ENCODE assay signal across 29 cellular contexts in the genomic region with DNA sequence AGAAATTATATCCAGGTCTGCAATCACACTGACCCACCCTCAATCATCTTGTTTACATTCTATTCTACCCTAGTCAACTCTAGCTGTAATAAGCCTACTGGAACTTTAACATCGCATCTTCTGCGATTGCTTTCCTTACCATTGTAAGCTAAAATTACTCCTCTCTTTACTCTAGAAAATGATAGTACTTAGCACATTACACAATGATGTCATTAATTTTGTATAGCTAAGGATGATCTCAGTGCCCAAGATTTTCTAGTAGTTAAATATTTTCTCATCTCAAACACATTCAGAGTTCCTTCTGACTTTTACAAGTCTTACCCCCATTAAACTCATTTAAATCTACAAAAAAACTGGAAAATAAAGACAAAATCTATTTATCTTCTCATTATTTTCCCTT. TPM values are rescaled to one million over a fixed set of nuclear protein-coding genes. Genes with fewer than 3 reads are reported as not detected.
DNase-seq lines count a peak whose midpoint lies in the region; ATAC-seq and TF ChIP-seq lines count a peak whose summit lies in the region.
"Had no signal": no experiment of that assay in that cellular context is flagged by ENCODE, and none has a peak within 500 bp of the region (broad histone marks: within the 10 kb centered on the region; RNA-seq: fewer than 3 reads in every experiment).

No MANE protein-coding gene starts in this region.

- ATAC-seq in IMR-90 (ENCODE audit: low read depth) (peak; percentile 89), T-cell (replicated peaks in 1 of 4) (no peak)
- ATAC-seq: activated CD4-positive, CD25-positive, alpha-beta regulatory T cell treated with anti-CD3 and anti-CD28 coated beads, Interleukin-2, amount 50 U/mL, for 24 hours; esophagus mucosa; gastrocnemius medialis; natural killer cell treated with Interleukin-12 subunit alpha and Interleukin-12 subunit beta and Interleukin-15 and Interleukin-18, amount 100 ng/mL, for 72 hours; psoas muscle; stimulated activated effector memory CD8-positive, alpha-beta T cell treated with anti-CD3 and anti-CD28 coated beads, Interleukin-12 subunit alpha, Interleukin-12 subunit beta, amount 100 ng/mL, for 72 hours had no signal

- H3K4me1 Mint-ChIP-seq in T-cell: peaks cover 0 to 4% (median 0%) of the 10 kb centered on the region in 3 donors
- H3K4me1 Mint-ChIP-seq: stimulated activated effector memory CD8-positive, alpha-beta T cell treated with anti-CD3 and anti-CD28 coated beads, Interleukin-12 subunit alpha, Interleukin-12 subunit beta, amount 100 ng/mL, for 72 hours had no signal

- H3K27me3 ChIP-seq in IMR-90 (ENCODE audit: control insufficient read depth, insufficient read depth, low read length) (no peaks in the 10 kb centered on the region), fibroblast of lung (ENCODE audit: control insufficient read depth, insufficient read depth, low read length) (no peaks in the 10 kb centered on the region)
- H3K27me3 ChIP-seq: gastrocnemius medialis, tibial nerve had no signal

- TF ChIP-seq CTCF in IMR-90 (conservative IDR thresholded peaks at IDR 0.05; ENCODE audit: low read depth, low read length) (no peak), fibroblast of lung (conservative IDR thresholded peaks at IDR 0.05 in 1 of 2, IDR thresholded peaks at IDR 0.05 in 1 of 2; ENCODE audit: low read depth in 1 of 2, low read length in 2 of 2) (no peak)

- peak overlapping the region; percentile 63 for H2BK5ac ChIP-seq in IMR-90 (ENCODE audit: low read depth, low read length, poor library complexity, severe bottlenecking)

- no peak overlapping the region for H3K9ac ChIP-seq in IMR-90 (ENCODE audit: low read depth, low read length)
- H3K9ac ChIP-seq in fibroblast of lung (ENCODE audit: insufficient read depth, low read length): no peak overlapping the region

- no peak overlapping the region for H4K91ac ChIP-seq in IMR-90 (ENCODE audit: insufficient read depth, low read depth, low read length)

- H2AFZ ChIP-seq in IMR-90 (replicated peaks; ENCODE audit: low read length, poor library complexity) (no peak overlapping the region), fibroblast of lung (ENCODE audit: low read length) (no peak overlapping the region)

- H3K18ac ChIP-seq in IMR-90 (ENCODE audit: low read depth, low read length): no peak overlapping the region

- H3K4me3 Mint-ChIP-seq in T-cell: no peak overlapping the region
- H3K4me3 Mint-ChIP-seq: H9; natural killer cell treated with Interleukin-12 subunit alpha and Interleukin-12 subunit beta and Interleukin-15 and Interleukin-18, amount 100 ng/mL, for 72 hours; stimulated activated effector memory CD8-positive, alpha-beta T cell treated with anti-CD3 and anti-CD28 coated beads, Interleukin-12 subunit alpha, Interleukin-12 subunit beta, amount 100 ng/mL, for 72 hours; T-helper 1 cell treated with Interleukin-12 subunit alpha and Interleukin-12 subunit beta and Interleukin-4 antibody, amounts not matched to agents 30 μg/mL and 1 μg/mL, for 36 hours had no signal

- TF ChIP-seq POLR2A in IMR-90 (IDR thresholded peaks at IDR 0.05; ENCODE audit: low read depth, low read length): no peak

- POLR2A ChIA-PET in IMR-90 (lab: Charles Lee; ENCODE audit: unreplicated experiment) (no interaction called here), T-cell (lab: Charles Lee) (no interaction called here)

- H2BK20ac ChIP-seq in IMR-90 (ENCODE audit: low read depth, low read length): no peak overlapping the region

- peak; percentile 22 for DNase-seq in EL
- DNase-seq in IMR-90: peak; percentile 67
- DNase-seq in fibroblast of lung (ENCODE audit: low read depth in 2 of 2): peak; percentile 12 to 41
- DNase-seq in renal cortical epithelial cell (ENCODE audit: low read depth): peak; percentile 73
- DNase-seq in SW480 (ENCODE audit: low spot score): no peak
- DNase-seq in NCI-H1436 (lab: John Stamatoyannopoulos, UW): no peak
- DNase-seq in T-cell: no peak
- DNase-seq: activated CD4-positive, alpha-beta T cell treated with anti-CD3 and anti-CD28 coated beads, Interleukin-2, amount 50 U/mL, for 48 hours; activated gamma-delta T cell treated with Interleukin-2 at 50 U/mL for 16 hours; activated T-cell treated with anti-CD3 and anti-CD28 coated beads, Interleukin-2, amount 50 U/mL, for 48 hours; Calu3; caudate nucleus; gastrocnemius medialis; H9; Karpas-422; mammary epithelial cell; NCI-H1436 treated with DMSO at 0.1 percent for 48 hours; NCI-H2171 treated with DMSO at 0.1 percent for 48 hours; NCI-H510A; NK-92 treated with Interleukin-12 subunit alpha and Interleukin-12 subunit beta, amount 100 ng/mL, for 24 hours; psoas muscle had no signal

- H3K23ac ChIP-seq in IMR-90 (ENCODE audit: low read depth, low read length): no peak overlapping the region

- H3K36me3 ChIP-seq in IMR-90 (ENCODE audit: control insufficient read depth, insufficient read depth, low read length) (no peaks in the 10 kb centered on the region), fibroblast of lung (ENCODE audit: control insufficient read depth, insufficient read depth, low read length) (no peaks in the 10 kb centered on the region)
- H3K36me3 ChIP-seq: gastrocnemius medialis had no signal

- no CpG with 5 or more reads among the region's 2 CpGs for WGBS in IMR-90 (ENCODE audit: extremely low coverage in 2 of 2, insufficient read length in 1 of 2), 2 experiments

- no peaks in the 10 kb centered on the region for H3K9me3 ChIP-seq in IMR-90 (ENCODE audit: control insufficient read depth, insufficient read depth, low read length)
- H3K9me3 ChIP-seq in fibroblast of lung (ENCODE audit: control insufficient read depth, insufficient read depth, low read depth, low read length): no peaks in the 10 kb centered on the region
- H3K9me3 ChIP-seq: gastrocnemius medialis, psoas muscle, tibial nerve had no signal

- dilution Hi-C loops in IMR-90 (cut with HindIII; ENCODE audit: low sequenced_read_pairs, unreplicated experiment): no loop called here

- in situ Hi-C loops in IMR-90 (cut with MboI; ENCODE audit: low sequenced_read_pairs): no loop called here

- no peak overlapping the region for H2AK9ac ChIP-seq in IMR-90 (replicated peaks; ENCODE audit: low read depth, low read length, poor library complexity)

- H3K4me3 ChIP-seq in IMR-90 (ENCODE audit: insufficient read depth, low read depth, low read length): no peak overlapping the region
- no peak overlapping the region for H3K4me3 ChIP-seq in fibroblast of lung (replicated peaks in 1 of 4; ENCODE audit: control extremely low read depth in 1 of 4, insufficient read depth in 1 of 4, low read depth in 3 of 4, low read length in 4 of 4)
- H3K4me3 ChIP-seq: coronary artery, gastrocnemius medialis, psoas muscle, SK-N-MC, tibial nerve had no signal

- H3K4me2 ChIP-seq in IMR-90 (ENCODE audit: low read depth, low read length) (no peak overlapping the region), fibroblast of lung (ENCODE audit: extremely low read depth, insufficient read depth, low read length) (no peak overlapping the region)

- H2AK5ac ChIP-seq in IMR-90 (ENCODE audit: low read depth, low read length): no peak overlapping the region

- H2BK120ac ChIP-seq in IMR-90 (ENCODE audit: low read depth, low read length): no peak overlapping the region

- H3K79me1 ChIP-seq in IMR-90 (ENCODE audit: low read depth in 1 of 2, low read length in 2 of 2): no peaks in the 10 kb centered on the region

- intact Hi-C loops in IMR-90 (cut with micrococcal nuclease): no loop called here

- H3K14ac ChIP-seq in IMR-90 (replicated peaks; ENCODE audit: low read depth, low read length): no peak overlapping the region

- H4K20me1 ChIP-seq in IMR-90 (ENCODE audit: insufficient read depth, low read length) (no peaks in the 10 kb centered on the region), fibroblast of lung (ENCODE audit: control insufficient read depth, extremely low read depth, insufficient read depth, low read length) (no peaks in the 10 kb centered on the region)

- H3K9me3 Mint-ChIP-seq in T-cell: no peaks in the 10 kb centered on the region
- H3K9me3 Mint-ChIP-seq: H9; stimulated activated effector memory CD8-positive, alpha-beta T cell treated with anti-CD3 and anti-CD28 coated beads, Interleukin-12 subunit alpha, Interleukin-12 subunit beta, amount 100 ng/mL, for 72 hours; T-helper 1 cell treated with Interleukin-12 subunit alpha and Interleukin-12 subunit beta and Interleukin-4 antibody, amounts not matched to agents 30 μg/mL and 1 μg/mL, for 36 hours had no signal

- no peak overlapping the region for H4K5ac ChIP-seq in IMR-90 (ENCODE audit: low read depth, low read length)

- no peak for TF ChIP-seq RAD21 in IMR-90 (IDR thresholded peaks at IDR 0.05; ENCODE audit: low read length)

- H3K4ac ChIP-seq in IMR-90 (ENCODE audit: low read depth, low read length): no peak overlapping the region

- H3K56ac ChIP-seq in IMR-90 (ENCODE audit: extremely low read depth, insufficient read depth, low read length): no peak overlapping the region

- no peaks in the 10 kb centered on the region for H3K9me1 ChIP-seq in IMR-90 (ENCODE audit: insufficient read depth, low read length)

- H2BK15ac ChIP-seq in IMR-90 (ENCODE audit: low read depth, low read length): no peak overlapping the region

- BruUV-seq in IMR-90 (replicated peaks; lab: Mats Ljungman, UMichigan): no TSS peak

- no peaks in the 10 kb centered on the region for H3K27me3 Mint-ChIP-seq in T-cell
- H3K27me3 Mint-ChIP-seq: natural killer cell treated with Interleukin-12 subunit alpha and Interleukin-12 subunit beta and Interleukin-15 and Interleukin-18, amount 100 ng/mL, for 72 hours had no signal

- CTCF ChIA-PET in IMR-90 (lab: Yijun Ruan, JAX) (no interaction called here), T-cell (lab: Charles Lee) (no interaction called here)

- H3K79me2 ChIP-seq in fibroblast of lung (ENCODE audit: control insufficient read depth, insufficient read depth, low read length): no peaks in the 10 kb centered on the region

- H3K4me1 ChIP-seq in IMR-90 (ENCODE audit: control insufficient read depth, insufficient read depth, low read length): peaks cover 2% of the 10 kb centered on the region; the same call in 1 of the 2 replicates
- no peaks in the 10 kb centered on the region for H3K4me1 ChIP-seq in fibroblast of lung (ENCODE audit: control insufficient read depth, extremely low read depth, insufficient read depth, low read length)
- H3K4me1 ChIP-seq: gastrocnemius medialis, psoas muscle, tibial nerve had no signal

- peaks cover 7% of the 10 kb centered on the region for H3K36me3 Mint-ChIP-seq in T-cell
- H3K36me3 Mint-ChIP-seq: stimulated activated effector memory CD8-positive, alpha-beta T cell treated with anti-CD3 and anti-CD28 coated beads, Interleukin-12 subunit alpha, Interleukin-12 subunit beta, amount 100 ng/mL, for 72 hours had no signal

- H3K27ac Mint-ChIP-seq in T-cell: no peak overlapping the region
- H3K27ac Mint-ChIP-seq: H9; stimulated activated effector memory CD8-positive, alpha-beta T cell treated with anti-CD3 and anti-CD28 coated beads, Interleukin-12 subunit alpha, Interleukin-12 subunit beta, amount 100 ng/mL, for 72 hours; T-helper 1 cell treated with Interleukin-12 subunit alpha and Interleukin-12 subunit beta and Interleukin-4 antibody, amounts not matched to agents 30 μg/mL and 1 μg/mL, for 36 hours had no signal

- H3K27ac ChIP-seq in IMR-90 (ENCODE audit: insufficient read depth, low read length) (no peak overlapping the region), fibroblast of lung (ENCODE audit: insufficient read depth, low read length) (no peak overlapping the region)
- H3K27ac ChIP-seq: coronary artery, gastrocnemius medialis, psoas muscle, SK-N-MC, tibial nerve had no signal

- H4K8ac ChIP-seq in IMR-90 (ENCODE audit: low read depth in 2 of 2, low read length in 2 of 2): no peak overlapping the region

RNA-seq across cellular contexts. Expression of a gene that starts 39.6 kb away (rescaled TPM):
- 178 and 208 TPM in 2 replicates for total RNA-seq in IMR-90 (2012; rRNA removed)
- polyA plus RNA-seq in IMR-90 (2012; rRNA removed): 267 and 299 TPM in 2 replicates
- 73.5 and 320 TPM in 2 replicates for polyA plus RNA-seq in IMR-90 (2012; cell fraction: cytosol; rRNA removed)
- 116 and 140 TPM in 2 replicates for polyA plus RNA-seq in IMR-90 (2012; cell fraction: nucleus; rRNA removed; ENCODE audit: low replicate concordance)
- total RNA-seq in fibroblast of lung: 31.1 and 75.8 TPM in 2 replicates
- 252 and 593 TPM in 2 replicates for polyA plus RNA-seq in fibroblast of lung
- 307 and 587 TPM in 2 replicates for polyA plus RNA-seq in fibroblast of lung (2012)
- polyA minus RNA-seq in fibroblast of lung (ENCODE audit: low replicate concordance): 57.2 and 70.9 TPM in 2 replicates
- total RNA-seq in renal cortical epithelial cell: 161 and 264 TPM in 2 replicates
- 10 to 100 TPM; 42.7 to 64.5 (median 56.1) TPM for total RNA-seq in T-cell

Comparison
In these comparisons a context has a peak if more than half of its experiments do, and no peak if none do; other contexts are left out.
1. DNase-seq: peak in EL (single experiment), IMR-90 (single experiment), fibroblast of lung (2 of 2) and renal cortical epithelial cell (single experiment); none in SW480 (single experiment), NCI-H1436 (single experiment) and T-cell (0 of 34).